Comparison of ENCODE assay signal across 1 cellular context in the genomic region with DNA sequence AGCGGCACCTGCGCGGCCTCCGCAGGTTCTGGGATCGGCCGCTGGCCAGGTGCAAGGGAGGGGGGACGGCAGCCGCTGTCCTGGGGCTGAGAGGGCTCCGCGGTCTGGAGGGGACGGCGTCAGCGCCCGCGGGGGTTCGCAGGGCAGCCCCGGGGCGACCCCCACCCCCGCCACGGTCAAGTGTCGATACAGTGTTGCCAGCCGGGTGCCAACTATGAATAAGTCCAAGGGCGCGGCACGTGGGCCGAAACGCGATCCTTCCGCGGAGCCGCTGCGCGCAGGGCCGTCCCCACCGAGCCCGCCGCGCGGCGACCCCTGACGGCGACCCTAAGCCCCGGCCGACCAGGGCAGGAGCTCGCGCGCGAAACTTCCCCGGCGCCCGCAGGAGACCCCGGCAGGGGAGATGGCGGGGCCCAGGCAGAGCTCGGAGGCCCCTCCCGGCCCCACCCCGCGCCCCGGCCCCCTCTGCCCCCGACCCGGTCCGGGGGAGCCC.
TF ChIP-seq lines count a peak whose summit lies in the region.

No MANE protein-coding gene starts in this region.

TF ChIP-seq in K562, 482 proteins besides CTCF, POLR2A, EP300 and RAD21 (continued from another document and continues in another):
- TF ChIP-seq, protein P1, sequence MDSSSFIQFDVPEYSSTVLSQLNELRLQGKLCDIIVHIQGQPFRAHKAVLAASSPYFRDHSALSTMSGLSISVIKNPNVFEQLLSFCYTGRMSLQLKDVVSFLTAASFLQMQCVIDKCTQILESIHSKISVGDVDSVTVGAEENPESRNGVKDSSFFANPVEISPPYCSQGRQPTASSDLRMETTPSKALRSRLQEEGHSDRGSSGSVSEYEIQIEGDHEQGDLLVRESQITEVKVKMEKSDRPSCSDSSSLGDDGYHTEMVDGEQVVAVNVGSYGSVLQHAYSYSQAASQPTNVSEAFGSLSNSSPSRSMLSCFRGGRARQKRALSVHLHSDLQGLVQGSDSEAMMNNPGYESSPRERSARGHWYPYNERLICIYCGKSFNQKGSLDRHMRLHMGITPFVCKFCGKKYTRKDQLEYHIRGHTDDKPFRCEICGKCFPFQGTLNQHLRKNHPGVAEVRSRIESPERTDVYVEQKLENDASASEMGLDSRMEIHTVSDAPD (CRISPR knock-in tag; IDR thresholded peaks at IDR 0.05), result 0 out of 2 replicates have a peak, but pooled peaks have one; percentile 26
- TF ChIP-seq HNRNPH1 (optimal IDR thresholded peaks at IDR 0.05; ENCODE audit: low read depth, low read length) (peak; percentile 61), ATF1 (CRISPR knock-in tag; IDR thresholded peaks at IDR 0.05) (no peak), ATF1 (tag; IDR thresholded peaks at IDR 0.05) (peak; percentile 39), ZFX (CRISPR knock-in tag; IDR thresholded peaks at IDR 0.05) (peak; percentile 95), POLR2B (IDR thresholded peaks at IDR 0.05; ENCODE audit: low read depth, partially characterized antibody) (peak; percentile 45), TRIM28 (IDR thresholded peaks at IDR 0.05) (no peak), SRSF3 (IDR thresholded peaks at IDR 0.05; ENCODE audit: insufficient read depth, low read length) (peak; percentile 23; the same call in 1 of the 2 replicates), BRD4 (IDR thresholded peaks at IDR 0.05) (peak; percentile 87), HDAC1 (IDR thresholded peaks at IDR 0.05) (peak in 1 of 2 experiments; percentile 62; a peak in 1 of 4 replicates), TBP (optimal IDR thresholded peaks at IDR 0.05; ENCODE audit: low read depth, low read length) (peak; percentile 35), ZNF282 (CRISPR knock-in tag; IDR thresholded peaks at IDR 0.05) (no peak), GATA2 (CRISPR knock-in tag; IDR thresholded peaks at IDR 0.05) (no peak), DDX20 (tag; IDR thresholded peaks at IDR 0.05; ENCODE audit: low read depth) (no peak), MTA3 (IDR thresholded peaks at IDR 0.05; ENCODE audit: borderline replicate concordance) (peak; percentile 82), ZBTB17 (CRISPR knock-in tag; IDR thresholded peaks at IDR 0.05) (peak; percentile 73), PCBP2 (IDR thresholded peaks at IDR 0.05; ENCODE audit: low read depth, low read length, poor library complexity, severe bottlenecking) (no peak), FOXK1 (CRISPR knock-in tag; IDR thresholded peaks at IDR 0.05; ENCODE audit: borderline replicate concordance) (peak; percentile 32; the same call in 1 of the 2 replicates), ZEB2 (IDR thresholded peaks at IDR 0.05) (peak; percentile 82), KDM5B (IDR thresholded peaks at IDR 0.05; ENCODE audit: insufficient replicate concordance, low read depth, low read length) (peak; percentile 56), NONO (IDR thresholded peaks at IDR 0.05; ENCODE audit: low read depth in 2 of 2, low read length in 1 of 2) (0 out of 4 replicates have a peak, but pooled peaks of 1 of the 2 experiments have one; percentile 37), RUNX1 (IDR thresholded peaks at IDR 0.05; ENCODE audit: low read depth) (no peak), POLR2G (IDR thresholded peaks at IDR 0.05; ENCODE audit: low read depth, low read length) (peak; percentile 84)
- TF ChIP-seq, protein P2, sequence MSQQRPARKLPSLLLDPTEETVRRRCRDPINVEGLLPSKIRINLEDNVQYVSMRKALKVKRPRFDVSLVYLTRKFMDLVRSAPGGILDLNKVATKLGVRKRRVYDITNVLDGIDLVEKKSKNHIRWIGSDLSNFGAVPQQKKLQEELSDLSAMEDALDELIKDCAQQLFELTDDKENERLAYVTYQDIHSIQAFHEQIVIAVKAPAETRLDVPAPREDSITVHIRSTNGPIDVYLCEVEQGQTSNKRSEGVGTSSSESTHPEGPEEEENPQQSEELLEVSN (IDR thresholded peaks at IDR 0.05; ENCODE audit: borderline replicate concordance in 1 of 2, extremely low read depth in 1 of 2, insufficient read depth in 1 of 2, insufficient read length in 1 of 2, low read depth in 1 of 2, low read length in 1 of 2, poor library complexity in 1 of 2, severe bottlenecking in 1 of 2), result peak; percentile 60 to 82
- TF ChIP-seq, protein P3, sequence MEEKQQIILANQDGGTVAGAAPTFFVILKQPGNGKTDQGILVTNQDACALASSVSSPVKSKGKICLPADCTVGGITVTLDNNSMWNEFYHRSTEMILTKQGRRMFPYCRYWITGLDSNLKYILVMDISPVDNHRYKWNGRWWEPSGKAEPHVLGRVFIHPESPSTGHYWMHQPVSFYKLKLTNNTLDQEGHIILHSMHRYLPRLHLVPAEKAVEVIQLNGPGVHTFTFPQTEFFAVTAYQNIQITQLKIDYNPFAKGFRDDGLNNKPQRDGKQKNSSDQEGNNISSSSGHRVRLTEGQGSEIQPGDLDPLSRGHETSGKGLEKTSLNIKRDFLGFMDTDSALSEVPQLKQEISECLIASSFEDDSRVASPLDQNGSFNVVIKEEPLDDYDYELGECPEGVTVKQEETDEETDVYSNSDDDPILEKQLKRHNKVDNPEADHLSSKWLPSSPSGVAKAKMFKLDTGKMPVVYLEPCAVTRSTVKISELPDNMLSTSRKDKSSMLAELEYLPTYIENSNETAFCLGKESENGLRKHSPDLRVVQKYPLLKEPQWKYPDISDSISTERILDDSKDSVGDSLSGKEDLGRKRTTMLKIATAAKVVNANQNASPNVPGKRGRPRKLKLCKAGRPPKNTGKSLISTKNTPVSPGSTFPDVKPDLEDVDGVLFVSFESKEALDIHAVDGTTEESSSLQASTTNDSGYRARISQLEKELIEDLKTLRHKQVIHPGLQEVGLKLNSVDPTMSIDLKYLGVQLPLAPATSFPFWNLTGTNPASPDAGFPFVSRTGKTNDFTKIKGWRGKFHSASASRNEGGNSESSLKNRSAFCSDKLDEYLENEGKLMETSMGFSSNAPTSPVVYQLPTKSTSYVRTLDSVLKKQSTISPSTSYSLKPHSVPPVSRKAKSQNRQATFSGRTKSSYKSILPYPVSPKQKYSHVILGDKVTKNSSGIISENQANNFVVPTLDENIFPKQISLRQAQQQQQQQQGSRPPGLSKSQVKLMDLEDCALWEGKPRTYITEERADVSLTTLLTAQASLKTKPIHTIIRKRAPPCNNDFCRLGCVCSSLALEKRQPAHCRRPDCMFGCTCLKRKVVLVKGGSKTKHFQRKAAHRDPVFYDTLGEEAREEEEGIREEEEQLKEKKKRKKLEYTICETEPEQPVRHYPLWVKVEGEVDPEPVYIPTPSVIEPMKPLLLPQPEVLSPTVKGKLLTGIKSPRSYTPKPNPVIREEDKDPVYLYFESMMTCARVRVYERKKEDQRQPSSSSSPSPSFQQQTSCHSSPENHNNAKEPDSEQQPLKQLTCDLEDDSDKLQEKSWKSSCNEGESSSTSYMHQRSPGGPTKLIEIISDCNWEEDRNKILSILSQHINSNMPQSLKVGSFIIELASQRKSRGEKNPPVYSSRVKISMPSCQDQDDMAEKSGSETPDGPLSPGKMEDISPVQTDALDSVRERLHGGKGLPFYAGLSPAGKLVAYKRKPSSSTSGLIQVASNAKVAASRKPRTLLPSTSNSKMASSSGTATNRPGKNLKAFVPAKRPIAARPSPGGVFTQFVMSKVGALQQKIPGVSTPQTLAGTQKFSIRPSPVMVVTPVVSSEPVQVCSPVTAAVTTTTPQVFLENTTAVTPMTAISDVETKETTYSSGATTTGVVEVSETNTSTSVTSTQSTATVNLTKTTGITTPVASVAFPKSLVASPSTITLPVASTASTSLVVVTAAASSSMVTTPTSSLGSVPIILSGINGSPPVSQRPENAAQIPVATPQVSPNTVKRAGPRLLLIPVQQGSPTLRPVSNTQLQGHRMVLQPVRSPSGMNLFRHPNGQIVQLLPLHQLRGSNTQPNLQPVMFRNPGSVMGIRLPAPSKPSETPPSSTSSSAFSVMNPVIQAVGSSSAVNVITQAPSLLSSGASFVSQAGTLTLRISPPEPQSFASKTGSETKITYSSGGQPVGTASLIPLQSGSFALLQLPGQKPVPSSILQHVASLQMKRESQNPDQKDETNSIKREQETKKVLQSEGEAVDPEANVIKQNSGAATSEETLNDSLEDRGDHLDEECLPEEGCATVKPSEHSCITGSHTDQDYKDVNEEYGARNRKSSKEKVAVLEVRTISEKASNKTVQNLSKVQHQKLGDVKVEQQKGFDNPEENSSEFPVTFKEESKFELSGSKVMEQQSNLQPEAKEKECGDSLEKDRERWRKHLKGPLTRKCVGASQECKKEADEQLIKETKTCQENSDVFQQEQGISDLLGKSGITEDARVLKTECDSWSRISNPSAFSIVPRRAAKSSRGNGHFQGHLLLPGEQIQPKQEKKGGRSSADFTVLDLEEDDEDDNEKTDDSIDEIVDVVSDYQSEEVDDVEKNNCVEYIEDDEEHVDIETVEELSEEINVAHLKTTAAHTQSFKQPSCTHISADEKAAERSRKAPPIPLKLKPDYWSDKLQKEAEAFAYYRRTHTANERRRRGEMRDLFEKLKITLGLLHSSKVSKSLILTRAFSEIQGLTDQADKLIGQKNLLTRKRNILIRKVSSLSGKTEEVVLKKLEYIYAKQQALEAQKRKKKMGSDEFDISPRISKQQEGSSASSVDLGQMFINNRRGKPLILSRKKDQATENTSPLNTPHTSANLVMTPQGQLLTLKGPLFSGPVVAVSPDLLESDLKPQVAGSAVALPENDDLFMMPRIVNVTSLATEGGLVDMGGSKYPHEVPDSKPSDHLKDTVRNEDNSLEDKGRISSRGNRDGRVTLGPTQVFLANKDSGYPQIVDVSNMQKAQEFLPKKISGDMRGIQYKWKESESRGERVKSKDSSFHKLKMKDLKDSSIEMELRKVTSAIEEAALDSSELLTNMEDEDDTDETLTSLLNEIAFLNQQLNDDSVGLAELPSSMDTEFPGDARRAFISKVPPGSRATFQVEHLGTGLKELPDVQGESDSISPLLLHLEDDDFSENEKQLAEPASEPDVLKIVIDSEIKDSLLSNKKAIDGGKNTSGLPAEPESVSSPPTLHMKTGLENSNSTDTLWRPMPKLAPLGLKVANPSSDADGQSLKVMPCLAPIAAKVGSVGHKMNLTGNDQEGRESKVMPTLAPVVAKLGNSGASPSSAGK (IDR thresholded peaks at IDR 0.05), result peak; percentile 71
- TF ChIP-seq, protein P4, sequence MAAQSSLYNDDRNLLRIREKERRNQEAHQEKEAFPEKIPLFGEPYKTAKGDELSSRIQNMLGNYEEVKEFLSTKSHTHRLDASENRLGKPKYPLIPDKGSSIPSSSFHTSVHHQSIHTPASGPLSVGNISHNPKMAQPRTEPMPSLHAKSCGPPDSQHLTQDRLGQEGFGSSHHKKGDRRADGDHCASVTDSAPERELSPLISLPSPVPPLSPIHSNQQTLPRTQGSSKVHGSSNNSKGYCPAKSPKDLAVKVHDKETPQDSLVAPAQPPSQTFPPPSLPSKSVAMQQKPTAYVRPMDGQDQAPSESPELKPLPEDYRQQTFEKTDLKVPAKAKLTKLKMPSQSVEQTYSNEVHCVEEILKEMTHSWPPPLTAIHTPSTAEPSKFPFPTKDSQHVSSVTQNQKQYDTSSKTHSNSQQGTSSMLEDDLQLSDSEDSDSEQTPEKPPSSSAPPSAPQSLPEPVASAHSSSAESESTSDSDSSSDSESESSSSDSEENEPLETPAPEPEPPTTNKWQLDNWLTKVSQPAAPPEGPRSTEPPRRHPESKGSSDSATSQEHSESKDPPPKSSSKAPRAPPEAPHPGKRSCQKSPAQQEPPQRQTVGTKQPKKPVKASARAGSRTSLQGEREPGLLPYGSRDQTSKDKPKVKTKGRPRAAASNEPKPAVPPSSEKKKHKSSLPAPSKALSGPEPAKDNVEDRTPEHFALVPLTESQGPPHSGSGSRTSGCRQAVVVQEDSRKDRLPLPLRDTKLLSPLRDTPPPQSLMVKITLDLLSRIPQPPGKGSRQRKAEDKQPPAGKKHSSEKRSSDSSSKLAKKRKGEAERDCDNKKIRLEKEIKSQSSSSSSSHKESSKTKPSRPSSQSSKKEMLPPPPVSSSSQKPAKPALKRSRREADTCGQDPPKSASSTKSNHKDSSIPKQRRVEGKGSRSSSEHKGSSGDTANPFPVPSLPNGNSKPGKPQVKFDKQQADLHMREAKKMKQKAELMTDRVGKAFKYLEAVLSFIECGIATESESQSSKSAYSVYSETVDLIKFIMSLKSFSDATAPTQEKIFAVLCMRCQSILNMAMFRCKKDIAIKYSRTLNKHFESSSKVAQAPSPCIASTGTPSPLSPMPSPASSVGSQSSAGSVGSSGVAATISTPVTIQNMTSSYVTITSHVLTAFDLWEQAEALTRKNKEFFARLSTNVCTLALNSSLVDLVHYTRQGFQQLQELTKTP (IDR thresholded peaks at IDR 0.05; ENCODE audit: low read depth in 1 of 2, partially characterized antibody in 2 of 2), result no peak
- TF ChIP-seq, protein P5, sequence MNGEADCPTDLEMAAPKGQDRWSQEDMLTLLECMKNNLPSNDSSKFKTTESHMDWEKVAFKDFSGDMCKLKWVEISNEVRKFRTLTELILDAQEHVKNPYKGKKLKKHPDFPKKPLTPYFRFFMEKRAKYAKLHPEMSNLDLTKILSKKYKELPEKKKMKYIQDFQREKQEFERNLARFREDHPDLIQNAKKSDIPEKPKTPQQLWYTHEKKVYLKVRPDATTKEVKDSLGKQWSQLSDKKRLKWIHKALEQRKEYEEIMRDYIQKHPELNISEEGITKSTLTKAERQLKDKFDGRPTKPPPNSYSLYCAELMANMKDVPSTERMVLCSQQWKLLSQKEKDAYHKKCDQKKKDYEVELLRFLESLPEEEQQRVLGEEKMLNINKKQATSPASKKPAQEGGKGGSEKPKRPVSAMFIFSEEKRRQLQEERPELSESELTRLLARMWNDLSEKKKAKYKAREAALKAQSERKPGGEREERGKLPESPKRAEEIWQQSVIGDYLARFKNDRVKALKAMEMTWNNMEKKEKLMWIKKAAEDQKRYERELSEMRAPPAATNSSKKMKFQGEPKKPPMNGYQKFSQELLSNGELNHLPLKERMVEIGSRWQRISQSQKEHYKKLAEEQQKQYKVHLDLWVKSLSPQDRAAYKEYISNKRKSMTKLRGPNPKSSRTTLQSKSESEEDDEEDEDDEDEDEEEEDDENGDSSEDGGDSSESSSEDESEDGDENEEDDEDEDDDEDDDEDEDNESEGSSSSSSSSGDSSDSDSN (IDR thresholded peaks at IDR 0.05; ENCODE audit: borderline replicate concordance in 1 of 2, low read depth in 2 of 2, low read length in 2 of 2), result peak; percentile 41 to 43; a peak in 1 of 4 replicates
- TF ChIP-seq, protein P6, sequence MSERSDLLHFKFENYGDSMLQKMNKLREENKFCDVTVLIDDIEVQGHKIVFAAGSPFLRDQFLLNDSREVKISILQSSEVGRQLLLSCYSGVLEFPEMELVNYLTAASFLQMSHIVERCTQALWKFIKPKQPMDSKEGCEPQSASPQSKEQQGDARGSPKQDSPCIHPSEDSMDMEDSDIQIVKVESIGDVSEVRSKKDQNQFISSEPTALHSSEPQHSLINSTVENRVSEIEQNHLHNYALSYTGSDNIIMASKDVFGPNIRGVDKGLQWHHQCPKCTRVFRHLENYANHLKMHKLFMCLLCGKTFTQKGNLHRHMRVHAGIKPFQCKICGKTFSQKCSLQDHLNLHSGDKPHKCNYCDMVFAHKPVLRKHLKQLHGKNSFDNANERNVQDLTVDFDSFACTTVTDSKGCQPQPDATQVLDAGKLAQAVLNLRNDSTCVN (CRISPR knock-in tag; IDR thresholded peaks at IDR 0.05), result no peak
- TF ChIP-seq, protein P7, sequence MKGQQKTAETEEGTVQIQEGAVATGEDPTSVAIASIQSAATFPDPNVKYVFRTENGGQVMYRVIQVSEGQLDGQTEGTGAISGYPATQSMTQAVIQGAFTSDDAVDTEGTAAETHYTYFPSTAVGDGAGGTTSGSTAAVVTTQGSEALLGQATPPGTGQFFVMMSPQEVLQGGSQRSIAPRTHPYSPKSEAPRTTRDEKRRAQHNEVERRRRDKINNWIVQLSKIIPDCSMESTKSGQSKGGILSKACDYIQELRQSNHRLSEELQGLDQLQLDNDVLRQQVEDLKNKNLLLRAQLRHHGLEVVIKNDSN (CRISPR knock-in tag; IDR thresholded peaks at IDR 0.05), result peak; percentile 61
